ENCODE assay signal across 10 cellular contexts in the genomic region with DNA sequence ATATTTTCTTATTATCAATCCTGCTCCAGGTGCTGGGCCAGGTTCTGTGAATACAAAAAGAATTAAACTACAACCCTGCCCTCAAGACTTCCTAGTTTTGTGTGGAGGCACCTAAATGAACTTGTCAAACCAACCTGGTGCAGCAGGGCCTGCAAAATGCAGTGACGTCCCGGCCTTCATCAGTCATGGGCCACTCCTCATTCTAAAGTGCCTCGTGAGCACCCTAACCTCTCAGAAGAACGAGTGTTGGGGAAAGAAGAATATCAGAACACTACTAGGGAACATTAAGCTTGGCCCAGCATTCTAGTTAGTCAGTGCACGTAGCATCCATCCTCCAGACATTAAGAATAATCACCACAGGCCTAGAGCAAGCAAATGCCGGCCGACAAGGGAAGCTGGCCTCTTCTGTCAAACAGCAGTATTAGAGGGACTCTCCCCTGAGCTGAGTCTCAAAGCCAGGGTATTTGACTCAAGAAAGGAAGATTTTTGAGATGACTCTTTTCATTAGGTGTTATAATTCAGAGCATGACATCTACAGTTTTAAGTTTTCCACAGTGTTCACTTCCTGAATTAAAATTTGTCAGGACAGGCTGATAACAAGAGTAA.
A peak's percentile ranks its signal among the peaks of the same experiment; 100 is the strongest.
DNase-seq lines count a peak whose midpoint lies in the region; ATAC-seq and TF ChIP-seq lines count a peak whose summit lies in the region.
"Had no signal": no experiment of that assay in that cellular context is flagged by ENCODE, and none has a peak within 500 bp of the region (broad histone marks: within the 10 kb centered on the region; RNA-seq: fewer than 3 reads in every experiment).

No MANE protein-coding gene starts in this region.

- no peak for DNase-seq in T-helper 17 cell
- no peak for DNase-seq in fibroblast of lung (ENCODE audit: low read depth in 2 of 2)
- no peak for DNase-seq in nephron progenitor cell
- peak in 1 of 2 donors; percentile 74 for DNase-seq in upper lobe of left lung
- DNase-seq in activated CD8-positive, alpha-beta memory T cell treated with anti-CD3 and anti-CD28 coated beads for 24 hours, result no peak
- no peak for DNase-seq in dedifferentiated amniotic fluid mesenchymal stem cell (ENCODE audit: extremely low spot score)
- DNase-seq in NCI-H187 treated with DMSO at 0.1 percent for 48 hours (lab: John Stamatoyannopoulos, UW), result no peak
- DNase-seq: activated T-cell treated with anti-CD3 and anti-CD28 coated beads, Interleukin-2, amount 50 U/mL, for 1 hour; hypothalamus; NCI-H1105 treated with DMSO at 0.1 percent for 48 hours had no signal

- WGBS in upper lobe of left lung, 2 donors, result 63 to 68% methylated on average over 7 of the region's 7 CpGs

- H3K27me3 Mint-ChIP-seq in T-helper 17 cell (no peaks in the 10 kb centered on the region), nephron progenitor cell (ENCODE audit: low read depth, poor library complexity) (no peaks in the 10 kb centered on the region)

- H3K9me3 ChIP-seq in T-helper 17 cell (ENCODE audit: control insufficient read depth, low read length, poor library complexity, severe bottlenecking) (no peaks in the 10 kb centered on the region), fibroblast of lung (ENCODE audit: control insufficient read depth, insufficient read depth, low read depth, low read length) (no peaks in the 10 kb centered on the region), upper lobe of left lung (no peaks in the 10 kb centered on the region)

- no peaks in the 10 kb centered on the region for H4K20me1 ChIP-seq in fibroblast of lung (ENCODE audit: control insufficient read depth, extremely low read depth, insufficient read depth, low read length)

- peak overlapping the region; percentile 53 for H3K27ac ChIP-seq in fibroblast of lung (ENCODE audit: insufficient read depth, low read length)
- H3K27ac ChIP-seq in upper lobe of left lung, result peak overlapping the region; percentile 46 to 68 (median 53)

- H3K4me3 ChIP-seq in fibroblast of lung (replicated peaks in 1 of 4; ENCODE audit: control extremely low read depth in 1 of 4, insufficient read depth in 1 of 4, low read depth in 3 of 4, low read length in 4 of 4), result no peak overlapping the region
- no peak overlapping the region for H3K4me3 ChIP-seq in upper lobe of left lung

- H3K79me2 ChIP-seq in fibroblast of lung (ENCODE audit: control insufficient read depth, insufficient read depth, low read length), result no peaks in the 10 kb centered on the region

- no peak for TF ChIP-seq POLR2A in upper lobe of left lung (IDR thresholded peaks at IDR 0.05)

- no peaks in the 10 kb centered on the region for H3K27me3 ChIP-seq in fibroblast of lung (ENCODE audit: control insufficient read depth, insufficient read depth, low read length)
- no peaks in the 10 kb centered on the region for H3K27me3 ChIP-seq in upper lobe of left lung

- ATAC-seq in T-helper 17 cell (no peak), upper lobe of left lung (ENCODE audit: low FRiP score in 2 of 2) (peak; percentile 52 to 81)

- H3K4me1 Mint-ChIP-seq in T-helper 17 cell (peaks cover 13% of the 10 kb centered on the region), nephron progenitor cell (peaks cover 62% of the 10 kb centered on the region)

- peak overlapping the region; percentile 61 for H3K4me2 ChIP-seq in fibroblast of lung (ENCODE audit: extremely low read depth, insufficient read depth, low read length)

- H3K9me3 Mint-ChIP-seq in nephron progenitor cell, result no peaks in the 10 kb centered on the region

- H3K4me3 Mint-ChIP-seq in T-helper 17 cell (no peak overlapping the region), nephron progenitor cell (no peak overlapping the region)

- TF ChIP-seq CTCF in fibroblast of lung (conservative IDR thresholded peaks at IDR 0.05 in 1 of 2, IDR thresholded peaks at IDR 0.05 in 1 of 2; ENCODE audit: low read depth in 1 of 2, low read length in 2 of 2) (no peak), nephron progenitor cell (IDR thresholded peaks at IDR 0.05) (no peak), upper lobe of left lung (IDR thresholded peaks at IDR 0.05) (no peak)

- H3K4me1 ChIP-seq in fibroblast of lung (ENCODE audit: control insufficient read depth, extremely low read depth, insufficient read depth, low read length), result peaks cover 19% of the 10 kb centered on the region
- H3K4me1 ChIP-seq in upper lobe of left lung, result peaks cover 23 to 39% (median 31%) of the 10 kb centered on the region in 4 donors

- no peak overlapping the region for H3K9ac ChIP-seq in fibroblast of lung (ENCODE audit: insufficient read depth, low read length)

- H3K27ac Mint-ChIP-seq in T-helper 17 cell (peak overlapping the region; percentile 14), nephron progenitor cell (peak overlapping the region; percentile 91)

- no peak overlapping the region for H2AFZ ChIP-seq in fibroblast of lung (ENCODE audit: low read length)

- H3K36me3 ChIP-seq in fibroblast of lung (ENCODE audit: control insufficient read depth, insufficient read depth, low read length) (no peaks in the 10 kb centered on the region), upper lobe of left lung (no peaks in the 10 kb centered on the region)

- TF ChIP-seq EP300 in upper lobe of left lung (IDR thresholded peaks at IDR 0.05), result no peak

- H3K36me3 Mint-ChIP-seq in T-helper 17 cell (ENCODE audit: low read depth) (peaks cover 3% of the 10 kb centered on the region), nephron progenitor cell (ENCODE audit: low read depth) (peaks cover 27% of the 10 kb centered on the region)
